ENCODE assay signal across 15 cellular contexts in genomic region chr22:44130076-44130711, GRCh38. TPM values are rescaled to one million over a fixed set of nuclear protein-coding genes. Genes with fewer than 3 reads are reported as not detected.
DNase-seq lines count a peak whose midpoint lies in the region; ATAC-seq, FAIRE-seq and TF ChIP-seq lines count a peak whose summit lies in the region.
"Had no signal": no experiment of that assay in that cellular context is flagged by ENCODE, and none has a peak within 500 bp of the region (broad histone marks: within the 10 kb centered on the region; RNA-seq: fewer than 3 reads in every experiment).

No MANE protein-coding gene starts in this region.

- no peak overlapping the region for H2BK5ac ChIP-seq in IMR-90 (ENCODE audit: low read depth, low read length, poor library complexity, severe bottlenecking)

- no peak overlapping the region for H2AK5ac ChIP-seq in IMR-90 (ENCODE audit: low read depth, low read length)

- no TSS peak for BruUV-seq in IMR-90 (replicated peaks; lab: Mats Ljungman, UMichigan)
- BruUV-seq in HepG2 (replicated peaks; lab: Mats Ljungman, UMichigan), result no TSS peak

- H3K4me1 ChIP-seq in BE2C (peaks cover 7% of the 10 kb centered on the region; the same call in 1 of the 2 replicates), IMR-90 (ENCODE audit: control insufficient read depth, insufficient read depth, low read length) (no peaks in the 10 kb centered on the region), HepG2 (ENCODE audit: insufficient read depth, low read length) (no peaks in the 10 kb centered on the region), transverse colon (peaks cover 0 to 5% (median 0%) of the 10 kb centered on the region in 4 donors)

- H4K20me1 ChIP-seq in IMR-90 (ENCODE audit: insufficient read depth, low read length), result no peaks in the 10 kb centered on the region; the same call in 1 of the 2 replicates
- no peaks in the 10 kb centered on the region for H4K20me1 ChIP-seq in HepG2 (ENCODE audit: insufficient read depth, low read length)

- H3K9me1 ChIP-seq in IMR-90 (ENCODE audit: insufficient read depth, low read length), result 0 out of 2 replicates have a peak, but pooled peaks cover 6% of the 10 kb centered on the region

- ATAC-seq in IMR-90 (ENCODE audit: low read depth) (no peak), HepG2 (no peak)
- ATAC-seq: right cardiac atrium had no signal

- no peak overlapping the region for H2BK20ac ChIP-seq in IMR-90 (ENCODE audit: low read depth, low read length)

- no peaks in the 10 kb centered on the region for H3K36me3 ChIP-seq in BE2C
- peaks cover 11% of the 10 kb centered on the region; the same call in 1 of the 2 replicates for H3K36me3 ChIP-seq in IMR-90 (ENCODE audit: control insufficient read depth, insufficient read depth, low read length)
- no peaks in the 10 kb centered on the region for H3K36me3 ChIP-seq in HepG2 (replicated peaks in 1 of 2; ENCODE audit: control insufficient read depth in 1 of 2, insufficient read depth in 2 of 2, low read length in 2 of 2)
- no peaks in the 10 kb centered on the region for H3K36me3 ChIP-seq in transverse colon

- H3K23ac ChIP-seq in IMR-90 (ENCODE audit: low read depth, low read length), result no peak overlapping the region

- no peak overlapping the region for H2AK9ac ChIP-seq in IMR-90 (replicated peaks; ENCODE audit: low read depth, low read length, poor library complexity)

- intact Hi-C loops in IMR-90 (cut with micrococcal nuclease), result no loop called here
- intact Hi-C loops in HepG2 (cut with micrococcal nuclease; ENCODE audit: unreplicated experiment), result no loop called here
- intact Hi-C loops in transverse colon (cut with DNase I; ENCODE audit: low total_unique reads), result no loop called here

- CTCF ChIA-PET in IMR-90 (lab: Yijun Ruan, JAX), result no interaction called here
- CTCF ChIA-PET in HepG2 (lab: Yijun Ruan, JAX; ENCODE audit: low intra/inter-chr PET ratio, low total read pairs), result no interaction called here

- H2BK120ac ChIP-seq in IMR-90 (ENCODE audit: low read depth, low read length), result no peak overlapping the region

- H2BK15ac ChIP-seq in IMR-90 (ENCODE audit: low read depth, low read length), result no peak overlapping the region

- FAIRE-seq in HepG2 (lab: Jason Lieb, UNC), result no peak
- FAIRE-seq: TTC549 had no signal

- DNase-seq in BE2C, result peak; percentile 38
- peak; percentile 17 for DNase-seq in IMR-90
- DNase-seq in medulla oblongata (ENCODE audit: extremely low spot score), result peak; percentile 33
- DNase-seq in HepG2 (ENCODE audit: low spot score), result no peak
- no peak for DNase-seq in NCI-H524 (lab: John Stamatoyannopoulos, UW)
- no peak for DNase-seq in transverse colon
- no peak for DNase-seq in stimulated activated CD4-positive, alpha-beta T cell treated with anti-CD3 and anti-CD28 coated beads, Interleukin-4, amount 100 ng/mL, for 4 hours
- DNase-seq: esophagus squamous epithelium; nephron progenitor cell; right cardiac atrium; stimulated activated CD4-positive, alpha-beta T cell treated with anti-CD3 and anti-CD28 coated beads, Interleukin-4, amount 100 ng/mL, for 24 hours had no signal

- H3K4me3 ChIP-seq in BE2C (ENCODE audit: low read depth, low read length) (no peak overlapping the region; the same call in 1 of the 2 replicates), IMR-90 (ENCODE audit: insufficient read depth, low read depth, low read length) (no peak overlapping the region), HepG2 (replicated peaks in 1 of 3; ENCODE audit: insufficient read depth in 1 of 3, low read depth in 2 of 3, low read length in 3 of 3) (no peak overlapping the region), transverse colon (no peak overlapping the region)
- H3K4me3 ChIP-seq: esophagus squamous epithelium had no signal

- no peak overlapping the region for H4K5ac ChIP-seq in IMR-90 (ENCODE audit: low read depth, low read length)

- H4K91ac ChIP-seq in IMR-90 (ENCODE audit: insufficient read depth, low read depth, low read length), result no peak overlapping the region

- dilution Hi-C loops in IMR-90 (cut with HindIII; ENCODE audit: low sequenced_read_pairs, unreplicated experiment), result no loop called here

- H3K79me1 ChIP-seq in IMR-90 (ENCODE audit: low read depth in 1 of 2, low read length in 2 of 2), result no peaks in the 10 kb centered on the region

- H2AFZ ChIP-seq in IMR-90 (replicated peaks; ENCODE audit: low read length, poor library complexity) (no peak overlapping the region), HepG2 (ENCODE audit: low read length) (no peak overlapping the region)

- no peak overlapping the region for H3K56ac ChIP-seq in IMR-90 (ENCODE audit: extremely low read depth, insufficient read depth, low read length)

- H3K79me2 ChIP-seq in HepG2 (ENCODE audit: insufficient read depth, low read length), result no peaks in the 10 kb centered on the region

- TF ChIP-seq EP300 in HepG2 (IDR thresholded peaks at IDR 0.05; ENCODE audit: low read depth in 2 of 2, low read length in 2 of 2) (no peak), HepG2 (CRISPR knock-in tag; IDR thresholded peaks at IDR 0.05; ENCODE audit: borderline replicate concordance) (no peak), transverse colon (IDR thresholded peaks at IDR 0.05; ENCODE audit: low read depth) (no peak)

- H3K27ac ChIP-seq in IMR-90 (ENCODE audit: insufficient read depth, low read length), result no peak overlapping the region
- peak overlapping the region; percentile 30 for H3K27ac ChIP-seq in angular gyrus (ENCODE audit: low read depth, low read length)
- no peak overlapping the region for H3K27ac ChIP-seq in HepG2 (ENCODE audit: extremely low read length, insufficient read depth, low read length)
- H3K27ac ChIP-seq in transverse colon, result no peak overlapping the region
- H3K27ac ChIP-seq: esophagus squamous epithelium had no signal

- H3K4me2 ChIP-seq in IMR-90 (ENCODE audit: low read depth, low read length), result no peak overlapping the region
- H3K4me2 ChIP-seq in HepG2 (ENCODE audit: low read depth, low read length), result no peak overlapping the region

- H3K9ac ChIP-seq in IMR-90 (ENCODE audit: low read depth, low read length) (no peak overlapping the region), HepG2 (ENCODE audit: insufficient read depth, low read depth, low read length) (no peak overlapping the region)

- no peak for TF ChIP-seq CTCF in BE2C (IDR thresholded peaks at IDR 0.05; ENCODE audit: low read depth, low read length)
- TF ChIP-seq CTCF in IMR-90 (conservative IDR thresholded peaks at IDR 0.05; ENCODE audit: low read depth, low read length), result no peak
- no peak for TF ChIP-seq CTCF in HepG2 (CRISPR knock-in tag; IDR thresholded peaks at IDR 0.05)
- TF ChIP-seq CTCF in transverse colon (IDR thresholded peaks at IDR 0.05), result no peak

- in situ Hi-C loops in IMR-90 (cut with MboI; ENCODE audit: low sequenced_read_pairs), result no loop called here
- in situ Hi-C loops in HepG2 (cut with HindIII; ENCODE audit: extremely low pct_ligation_motif_present, low pct_unique_long_range_greater_than_20kb), result no loop called here
- in situ Hi-C loops in transverse colon (cut with MboI; ENCODE audit: low pct_ligation_motif_present in 1 of 4, low pct_unique_long_range_greater_than_20kb in 1 of 4, low sequenced_read_pairs in 3 of 4), result no loop called here

- H4K8ac ChIP-seq in IMR-90 (ENCODE audit: low read depth in 2 of 2, low read length in 2 of 2), result no peak overlapping the region

- WGBS in IMR-90 (ENCODE audit: extremely low coverage in 2 of 2, insufficient read length in 1 of 2), 2 experiments, result 70% methylated on average over 2 of the region's 12 CpGs; no CpG with 5 or more reads in 1 of the 2 experiments
- 54% methylated on average over 10 of the region's 12 CpGs for WGBS in HepG2 (ENCODE audit: low lambda C conversion rate)
- 53 to 60% methylated on average over 2 to 12 of the region's 12 CpGs for WGBS in transverse colon (ENCODE audit: low coverage in 1 of 2), 2 donors

- H3K9me3 ChIP-seq in BE2C (no peaks in the 10 kb centered on the region; the same call in 1 of the 2 replicates), IMR-90 (ENCODE audit: control insufficient read depth, insufficient read depth, low read length) (peaks cover 12% of the 10 kb centered on the region), HepG2 (ENCODE audit: low read length) (peaks cover 7% of the 10 kb centered on the region; the same call in 1 of the 2 replicates), transverse colon (peaks cover 0 to 5% of the 10 kb centered on the region in 2 donors)

- H3K27me3 ChIP-seq in BE2C, result no peaks in the 10 kb centered on the region
- H3K27me3 ChIP-seq in IMR-90 (ENCODE audit: control insufficient read depth, insufficient read depth, low read length), result no peaks in the 10 kb centered on the region
- no peaks in the 10 kb centered on the region; a peak in 1 of 5 replicates for H3K27me3 ChIP-seq in HepG2 (ENCODE audit: control insufficient read depth in 1 of 2, insufficient read depth in 2 of 2, low read length in 2 of 2)
- H3K27me3 ChIP-seq in transverse colon, result no peaks in the 10 kb centered on the region
- H3K27me3 ChIP-seq: esophagus squamous epithelium had no signal

- TF ChIP-seq POLR2A in IMR-90 (IDR thresholded peaks at IDR 0.05; ENCODE audit: low read depth, low read length) (no peak), HepG2 (IDR thresholded peaks at IDR 0.05; ENCODE audit: insufficient read depth in 1 of 2, low read depth in 2 of 2, low read length in 2 of 2) (no peak), transverse colon (IDR thresholded peaks at IDR 0.05) (no peak)

- no peak overlapping the region for H3K4ac ChIP-seq in IMR-90 (ENCODE audit: low read depth, low read length)

- TF ChIP-seq RAD21 in IMR-90 (IDR thresholded peaks at IDR 0.05; ENCODE audit: low read length) (no peak), HepG2 (CRISPR knock-in tag; IDR thresholded peaks at IDR 0.05) (no peak)

- no peak overlapping the region for H3K18ac ChIP-seq in IMR-90 (ENCODE audit: low read depth, low read length)

- no peak overlapping the region for H3K14ac ChIP-seq in IMR-90 (replicated peaks; ENCODE audit: low read depth, low read length)

- POLR2A ChIA-PET in IMR-90 (lab: Charles Lee; ENCODE audit: unreplicated experiment), result no interaction called here
- POLR2A ChIA-PET in HepG2 (lab: Yijun Ruan, JAX), result no interaction called here

RNA-seq across cellular contexts. Expression of gene PARVG, which starts 50.5 kb away (rescaled TPM):
- polyA plus RNA-seq in BE2C (2012; ENCODE audit: insufficient read depth, insufficient read length, low read depth), result not detected
- not detected in 2 replicates for total RNA-seq in IMR-90 (2012; rRNA removed)
- not detected in 2 replicates for polyA plus RNA-seq in IMR-90 (2012; rRNA removed)
- polyA plus RNA-seq in IMR-90 (2012; cell fraction: cytosol; rRNA removed), result not detected in 2 replicates
- 0.06 and 0.11 TPM in 2 replicates for polyA plus RNA-seq in IMR-90 (2012; cell fraction: nucleus; rRNA removed; ENCODE audit: low replicate concordance)
- total RNA-seq in HepG2 (2016; rRNA removed; fragmentation: Illumina TruSeq; extraction: Trizol), result not detected in 2 replicates
- total RNA-seq in HepG2 (2016; cell fraction: cytosol; rRNA removed; fragmentation: Illumina TruSeq; extraction: Trizol; ENCODE audit: low read depth), result not detected in 2 replicates
- not detected in 2 replicates for total RNA-seq in HepG2 (2016; cell fraction: insoluble cytoplasmic fraction; rRNA removed; fragmentation: Illumina TruSeq; extraction: Trizol)
- not detected in 2 replicates for total RNA-seq in HepG2 (2016; cell fraction: membrane; rRNA removed; fragmentation: Illumina TruSeq; extraction: Trizol)
- not detected in 2 replicates for total RNA-seq in HepG2 (2016; cell fraction: nucleus; rRNA removed; fragmentation: Illumina TruSeq; extraction: Trizol)
- polyA plus RNA-seq in HepG2 (2011; rRNA removed), result not detected in 2 replicates
- polyA plus RNA-seq in HepG2 (2011; cell fraction: cytosol; rRNA removed), result not detected in 2 replicates
- polyA plus RNA-seq in HepG2 (2011; cell fraction: nucleus; rRNA removed), result 0.02 TPM in 1 of 2 replicates, not detected in the other
- not detected in 2 replicates for polyA plus RNA-seq in HepG2 (2012)
- polyA plus RNA-seq in HepG2 (2016; cell fraction: cytosol; fragmentation: Illumina TruSeq; extraction: Trizol; ENCODE audit: low read depth), result not detected in 2 replicates
- polyA plus RNA-seq in HepG2 (2016; cell fraction: insoluble cytoplasmic fraction; fragmentation: Illumina TruSeq; extraction: Trizol; ENCODE audit: low read depth), result not detected in 2 replicates
- polyA plus RNA-seq in HepG2 (2016; cell fraction: membrane; fragmentation: Illumina TruSeq; extraction: Trizol; ENCODE audit: low read depth), result not detected in 2 replicates
- polyA plus RNA-seq in HepG2 (2016; cell fraction: nucleus; fragmentation: Illumina TruSeq; extraction: Trizol; ENCODE audit: insufficient read depth, low read depth), result not detected in 2 replicates
- polyA minus RNA-seq in HepG2 (2011; rRNA and poly(A)+ RNA removed; ENCODE audit: low replicate concordance), result not detected in 2 replicates
- polyA minus RNA-seq in HepG2 (2011; cell fraction: cytosol; rRNA and poly(A)+ RNA removed), result not detected in 2 replicates
- polyA minus RNA-seq in HepG2 (2011; cell fraction: nucleus; rRNA and poly(A)+ RNA removed), result not detected in 2 replicates
- 10 to 100 TPM in 2 of 4 donors, 1 to 10 TPM in 1, under 1 TPM in 1; 1.00 to 37.8 (median 20.6) TPM for total RNA-seq in transverse colon
- total RNA-seq: HT-29, SK-MEL-5 had no signal

Comparison
In these comparisons a context has a peak if more than half of its experiments do, and no peak if none do; other contexts are left out.
1. DNase-seq: peak in BE2C (single experiment), IMR-90 (single experiment) and medulla oblongata (single experiment); none in HepG2 (single experiment), NCI-H524 (0 of 2), transverse colon (single experiment) and stimulated activated CD4-positive, alpha-beta T cell treated with anti-CD3 and anti-CD28 coated beads, Interleukin-4, amount 100 ng/mL, for 4 hours (0 of 2).